Comparison of ENCODE assay signal across 8 cellular contexts in genomic region chr18:3604626-3605408, GRCh38.
DNase-seq lines count a peak whose midpoint lies in the region; ATAC-seq and TF ChIP-seq lines count a peak whose summit lies in the region.

No MANE protein-coding gene starts in this region.

- no peaks in the 10 kb centered on the region for H3K9me3 Mint-ChIP-seq in activated T-helper 17 cell treated with anti-CD3 and anti-CD28 coated beads, Interleukin-2, amount 50 U/mL, for 72 hours

- H3K9me3 ChIP-seq in HCT116 (ENCODE audit: control insufficient read depth in 1 of 2, insufficient read depth in 1 of 2, low read depth in 1 of 2, low read length in 2 of 2) (no peaks in the 10 kb centered on the region), heart right ventricle (no peaks in the 10 kb centered on the region), sigmoid colon (no peaks in the 10 kb centered on the region)

- H4K20me1 ChIP-seq in HCT116 (ENCODE audit: insufficient read depth): no peaks in the 10 kb centered on the region

- BruUV-seq in HCT116 (replicated peaks; lab: Mats Ljungman, UMichigan): no TSS peak

- H3K9ac ChIP-seq in HCT116 (ENCODE audit: low read length): peak overlapping the region; percentile 79

- POLR2A ChIA-PET in HCT116 (lab: Charles Lee): interaction anchor here (0.7 to 10.2 kb wide), 18 partner anchors 9 to 157 kb away, joined by 3 to 126 read pairs (median 12); no protein-coding TSS in a partner anchor

- H3K27me3 Mint-ChIP-seq in activated T-helper 17 cell treated with anti-CD3 and anti-CD28 coated beads, Interleukin-2, amount 50 U/mL, for 72 hours: no peaks in the 10 kb centered on the region

- TF ChIP-seq RAD21 in HCT116 (IDR thresholded peaks at IDR 0.05; ENCODE audit: low read depth): no peak

- TF ChIP-seq CTCF in HCT116 (IDR thresholded peaks at IDR 0.05 in 2 of 3, conservative IDR thresholded peaks at IDR 0.05 in 1 of 3; ENCODE audit: borderline replicate concordance in 1 of 3, insufficient read depth in 1 of 3, low read depth in 2 of 3, low read length in 2 of 3) (no peak), heart right ventricle (IDR thresholded peaks at IDR 0.05) (no peak), sigmoid colon (IDR thresholded peaks at IDR 0.05) (no peak)

- RAD21 ChIA-PET in HCT116 (lab: Charles Lee; ENCODE audit: low non-redundant PET in 1 of 2, low total read pairs in 2 of 2, uncharacterized antibody in 2 of 2, unreplicated experiment in 2 of 2): interaction anchor here in 1 of 2 experiments (0.9 kb wide), 1 partner anchor 48 kb away, joined by 3 read pairs; no protein-coding TSS in a partner anchor

- CTCF ChIA-PET in HCT116 (lab: Charles Lee): interaction anchor here (0.7 to 3.9 kb wide), 3 partner anchors 61 to 167 kb away, joined by 3 to 33 read pairs (median 13); no protein-coding TSS in a partner anchor

- intact Hi-C loops in HCT116 (cut with micrococcal nuclease): no loop called here
- intact Hi-C loops in heart right ventricle (cut with DNase I): loop anchor here in 1 of 10 donors (5.0 kb wide), 1 partner anchor 343 kb away; the partner anchor contains the start of gene MYL12B
- intact Hi-C loops in sigmoid colon (cut with DNase I): loop anchor here (5.0 kb wide), 1 partner anchor 57 kb away; no protein-coding TSS in a partner anchor

- H3K4me3 Mint-ChIP-seq in activated T-helper 17 cell treated with anti-CD3 and anti-CD28 coated beads, Interleukin-2, amount 50 U/mL, for 72 hours: no peak overlapping the region

- H3K4me2 ChIP-seq in HCT116 (ENCODE audit: low read length): peak overlapping the region; percentile 78

- DNase-seq in activated CD8-positive, alpha-beta memory T cell treated with anti-CD3 and anti-CD28 coated beads for 24 hours: peak; percentile 65
- no peak for DNase-seq in activated CD8-positive, alpha-beta memory T cell treated with anti-CD3 and anti-CD28 coated beads, Interleukin-2, amount 50 U/mL, for 48 hours
- no peak for DNase-seq in HCT116 (ENCODE audit: low read depth, low spot score)
- DNase-seq in M059J (ENCODE audit: low read depth): peak; percentile 95
- DNase-seq in heart right ventricle: no peak
- DNase-seq in sigmoid colon: peak; percentile 63
- DNase-seq in NCI-H774 (lab: John Stamatoyannopoulos, UW): no peak

- H3K4me3 ChIP-seq in HCT116 (replicated peaks in 1 of 2; ENCODE audit: low read depth in 1 of 2, low read length in 2 of 2): peak overlapping the region; percentile 38 to 46
- peak overlapping the region in 9 of 10 donors; percentile 0 to 58 (median 44) for H3K4me3 ChIP-seq in heart right ventricle
- H3K4me3 ChIP-seq in sigmoid colon: peak overlapping the region; percentile 6 to 45 (median 40)

- peaks cover 81 to 94% of the 10 kb centered on the region in 2 experiments for H3K4me1 ChIP-seq in HCT116 (ENCODE audit: control insufficient read depth in 1 of 2, insufficient read depth in 2 of 2, low read length in 2 of 2)
- peaks cover 15 to 52% (median 29%) of the 10 kb centered on the region in 9 donors for H3K4me1 ChIP-seq in heart right ventricle
- peaks cover 0 to 40% (median 29%) of the 10 kb centered on the region in 4 donors for H3K4me1 ChIP-seq in sigmoid colon

- H3K4me1 Mint-ChIP-seq in activated T-helper 17 cell treated with anti-CD3 and anti-CD28 coated beads, Interleukin-2, amount 50 U/mL, for 72 hours: peaks cover 8% of the 10 kb centered on the region

- no peak overlapping the region for H3K27ac Mint-ChIP-seq in activated T-helper 17 cell treated with anti-CD3 and anti-CD28 coated beads, Interleukin-2, amount 50 U/mL, for 72 hours

- no peaks in the 10 kb centered on the region for H3K36me3 Mint-ChIP-seq in activated T-helper 17 cell treated with anti-CD3 and anti-CD28 coated beads, Interleukin-2, amount 50 U/mL, for 72 hours (ENCODE audit: low read depth)

- WGBS in heart right ventricle, 2 donors: 16 to 28% methylated on average over 10 of the region's 10 CpGs
- WGBS in sigmoid colon, 2 donors: 2 to 16% methylated on average over 10 of the region's 10 CpGs

- ATAC-seq in HCT116 (no peak), heart right ventricle (peak; percentile 6 to 66 (median 52))
- peak; percentile 76 for ATAC-seq in activated T-helper 17 cell treated with anti-CD3 and anti-CD28 coated beads, Interleukin-2, amount 50 U/mL, for 72 hours (replicated peaks)

- TF ChIP-seq POLR2A in HCT116 (IDR thresholded peaks at IDR 0.05; ENCODE audit: borderline replicate concordance, extremely low read depth, insufficient read depth, insufficient read length) (peak; percentile 25), sigmoid colon (IDR thresholded peaks at IDR 0.05) (no peak)

- peak in 2 of 4 donors; percentile 31 to 33 for TF ChIP-seq EP300 in sigmoid colon (IDR thresholded peaks at IDR 0.05)

- H3K36me3 ChIP-seq in HCT116 (ENCODE audit: control insufficient read depth in 1 of 2, insufficient read depth in 2 of 2, low read length in 2 of 2): peaks cover 0 to 5% of the 10 kb centered on the region in 2 experiments; a peak in 1 of 4 replicates
- no peaks in the 10 kb centered on the region for H3K36me3 ChIP-seq in heart right ventricle
- H3K36me3 ChIP-seq in sigmoid colon: no peaks in the 10 kb centered on the region

- no peak overlapping the region for H2AFZ ChIP-seq in HCT116 (ENCODE audit: low read depth, low read length, poor library complexity, severe bottlenecking)

- H3K27ac ChIP-seq in HCT116 (ENCODE audit: low read depth, low read length) (peak overlapping the region; percentile 100), heart right ventricle (peak overlapping the region; percentile 71 to 92 (median 88)), sigmoid colon (peak overlapping the region; percentile 84 to 88 (median 86))

- peaks cover 59% of the 10 kb centered on the region for H3K79me2 ChIP-seq in HCT116 (ENCODE audit: insufficient read depth, low read length)

- no peaks in the 10 kb centered on the region for H3K9me2 ChIP-seq in HCT116 (ENCODE audit: insufficient read depth)

- H3K27me3 ChIP-seq in HCT116 (ENCODE audit: insufficient read depth, low read length): no peaks in the 10 kb centered on the region
- H3K27me3 ChIP-seq in heart right ventricle: no peaks in the 10 kb centered on the region
- no peaks in the 10 kb centered on the region for H3K27me3 ChIP-seq in sigmoid colon

TF ChIP-seq in HCT116, 20 proteins besides CTCF, POLR2A, EP300 and RAD21:
- TF ChIP-seq ELF1 (IDR thresholded peaks at IDR 0.05; ENCODE audit: borderline replicate concordance, low read depth) (no peak), ZNF274 (IDR thresholded peaks at IDR 0.05; ENCODE audit: low read depth, low read length) (no peak), YY1 (IDR thresholded peaks at IDR 0.05; ENCODE audit: extremely low read depth, insufficient replicate concordance, low read depth, low read length) (peak; percentile 32), REST (IDR thresholded peaks at IDR 0.05; ENCODE audit: low read depth) (no peak), EZH2 (IDR thresholded peaks at IDR 0.05) (no peak), POLR2AphosphoS5 (IDR thresholded peaks at IDR 0.05; ENCODE audit: low read depth, low read length) (peak; percentile 51)

Comparison
In these comparisons a context has a peak if more than half of its experiments do, and no peak if none do; other contexts are left out.
1. DNase-seq: peak in activated CD8-positive, alpha-beta memory T cell treated with anti-CD3 and anti-CD28 coated beads for 24 hours (single experiment), M059J (single experiment) and sigmoid colon (single experiment); none in activated CD8-positive, alpha-beta memory T cell treated with anti-CD3 and anti-CD28 coated beads, Interleukin-2, amount 50 U/mL, for 48 hours (single experiment), HCT116 (single experiment), heart right ventricle (0 of 2) and NCI-H774 (single experiment).
2. Peak in every context shown above with its lines, with median percentiles within 50 percentile points of each other: H3K27ac ChIP-seq and H3K4me3 ChIP-seq.